In genomic region chr2:10863837-10864236, GRCh38 we compare ENCODE assay signal across 10 cellular contexts. TPM values are rescaled to one million over a fixed set of nuclear protein-coding genes. Genes with fewer than 3 reads are reported as not detected.
A peak's percentile ranks its signal among the peaks of the same experiment; 100 is the strongest.
DNase-seq lines count a peak whose midpoint lies in the region; ATAC-seq and TF ChIP-seq lines count a peak whose summit lies in the region.
"Had no signal": no experiment of that assay in that cellular context is flagged by ENCODE, and none has a peak within 500 bp of the region (broad histone marks: within the 10 kb centered on the region; RNA-seq: fewer than 3 reads in every experiment).

No MANE protein-coding gene starts in this region.

- H3K27ac Mint-ChIP-seq in GM23338, result no peak overlapping the region; the same call in 1 of the 2 replicates

- H3K14ac ChIP-seq in mesenchymal stem cell (ENCODE audit: low read length in 2 of 2), result no peak overlapping the region

- intact Hi-C loops in spleen (cut with DNase I; ENCODE audit: low total_unique reads), result no loop called here

- H2BK120ac ChIP-seq in mesenchymal stem cell (ENCODE audit: low read depth, low read length), result no peak overlapping the region

- peaks cover 5% of the 10 kb centered on the region for H3K27me3 Mint-ChIP-seq in GM23338 (ENCODE audit: insufficient read depth, low read depth, poor library complexity)

- no peaks in the 10 kb centered on the region for H3K36me3 Mint-ChIP-seq in GM23338 (ENCODE audit: low read depth)

- 31% methylated on average over 4 of the region's 8 CpGs for WGBS in mesenchymal stem cell
- WGBS in spleen, 5 donors, result 28 to 46% (median 38%) methylated on average over 8 of the region's 8 CpGs

- H3K79me2 ChIP-seq in GM23338 (replicated peaks; ENCODE audit: insufficient read depth) (no peaks in the 10 kb centered on the region), MM.1S (ENCODE audit: low read length) (no peaks in the 10 kb centered on the region)

- no peak for TF ChIP-seq POLR2A in spleen (IDR thresholded peaks at IDR 0.05)

- no peak overlapping the region for H2BK15ac ChIP-seq in mesenchymal stem cell (ENCODE audit: low read depth, poor library complexity, severe bottlenecking)

- H4K91ac ChIP-seq in mesenchymal stem cell (ENCODE audit: low read length), result no peak overlapping the region

- H3K9me2 ChIP-seq in GM23338 (ENCODE audit: insufficient read depth) (no peaks in the 10 kb centered on the region), MM.1S (replicated peaks; ENCODE audit: insufficient read depth, low read length) (no peaks in the 10 kb centered on the region)

- no peaks in the 10 kb centered on the region for H3K9me3 ChIP-seq in MM.1S (replicated peaks; ENCODE audit: insufficient read depth, low read length)
- H3K9me3 ChIP-seq in mesenchymal stem cell (ENCODE audit: control insufficient read depth, low read length), result no peaks in the 10 kb centered on the region
- no peaks in the 10 kb centered on the region for H3K9me3 ChIP-seq in spleen

- no peaks in the 10 kb centered on the region for H3K79me1 ChIP-seq in mesenchymal stem cell (replicated peaks; ENCODE audit: low read length, poor library complexity, severe bottlenecking)

- peak overlapping the region; percentile 53; the same call in 1 of the 2 replicates for H2AFZ ChIP-seq in GM23338
- H2AFZ ChIP-seq in MM.1S (ENCODE audit: low read length), result no peak overlapping the region
- H2AFZ ChIP-seq in mesenchymal stem cell (ENCODE audit: low read depth, low read length), result no peak overlapping the region

- no peak overlapping the region for H3K23ac ChIP-seq in mesenchymal stem cell (ENCODE audit: low read length in 2 of 2)

- no peak overlapping the region for H2AK5ac ChIP-seq in mesenchymal stem cell (ENCODE audit: low read length, severe bottlenecking)

- H2BK5ac ChIP-seq in mesenchymal stem cell (ENCODE audit: low read depth, low read length, poor library complexity, severe bottlenecking), result no peak overlapping the region

- H3K4me3 ChIP-seq in GM23338 (no peak overlapping the region), MM.1S (ENCODE audit: low read length) (peak overlapping the region; percentile 22; the same call in 1 of the 2 replicates), mesenchymal stem cell (ENCODE audit: insufficient read depth in 1 of 2, low read depth in 1 of 2, low read length in 2 of 2) (no peak overlapping the region), spleen (no peak overlapping the region)

- H3K4me2 ChIP-seq in GM23338 (no peak overlapping the region), MM.1S (ENCODE audit: low read depth, low read length) (peak overlapping the region; percentile 70), mesenchymal stem cell (ENCODE audit: low read length, poor library complexity, severe bottlenecking) (no peak overlapping the region)

- H3K4me1 Mint-ChIP-seq in GM23338, result peaks cover 12% of the 10 kb centered on the region; the same call in 2 of the 3 replicates

- H3K4me3 Mint-ChIP-seq in GM23338, result no peak overlapping the region

- no peaks in the 10 kb centered on the region for H3K27me3 ChIP-seq in GM23338 (ENCODE audit: insufficient read depth)
- H3K27me3 ChIP-seq in MM.1S (replicated peaks; ENCODE audit: insufficient read depth, low read length), result peaks cover 19% of the 10 kb centered on the region
- H3K27me3 ChIP-seq in mesenchymal stem cell (ENCODE audit: control insufficient read depth in 1 of 2, insufficient read depth in 1 of 2, low read length in 2 of 2), result peaks cover 3 to 82% of the 10 kb centered on the region in 2 experiments
- peaks cover 0 to 30% (median 0%) of the 10 kb centered on the region in 7 donors for H3K27me3 ChIP-seq in spleen (replicated peaks in 1 of 7)

- no peak for TF ChIP-seq CTCF in GM23338 (conservative IDR thresholded peaks at IDR 0.05; ENCODE audit: low read depth in 2 of 2)
- no peak for TF ChIP-seq CTCF in MM.1S (IDR thresholded peaks at IDR 0.05; ENCODE audit: low read length)
- no peak for TF ChIP-seq CTCF in spleen (IDR thresholded peaks at IDR 0.05 in 8 of 11, conservative IDR thresholded peaks at IDR 0.05 in 3 of 11)

- H3K4ac ChIP-seq in mesenchymal stem cell (ENCODE audit: low read depth in 1 of 2, low read length in 2 of 2), result no peak overlapping the region

- H4K8ac ChIP-seq in mesenchymal stem cell (ENCODE audit: low read length), result no peak overlapping the region

- H3F3A ChIP-seq in GM23338 (replicated peaks; ENCODE audit: low read depth) (no peaks in the 10 kb centered on the region), MM.1S (ENCODE audit: insufficient read depth, low read length) (peaks cover 20% of the 10 kb centered on the region)

- H3K36me3 ChIP-seq in GM23338 (ENCODE audit: insufficient read depth), result no peaks in the 10 kb centered on the region
- H3K36me3 ChIP-seq in MM.1S (replicated peaks; ENCODE audit: insufficient read depth, low read length), result no peaks in the 10 kb centered on the region
- H3K36me3 ChIP-seq in mesenchymal stem cell (ENCODE audit: control insufficient read depth in 1 of 2, insufficient read depth in 2 of 2, low read depth in 1 of 2, low read length in 2 of 2), result no peaks in the 10 kb centered on the region
- no peaks in the 10 kb centered on the region for H3K36me3 ChIP-seq in spleen

- no peaks in the 10 kb centered on the region for H3K9me3 Mint-ChIP-seq in GM23338

- no peak overlapping the region for H2BK12ac ChIP-seq in mesenchymal stem cell (ENCODE audit: low read length in 2 of 2)

- H3K18ac ChIP-seq in mesenchymal stem cell (ENCODE audit: low read depth in 1 of 2, low read length in 2 of 2), result no peak overlapping the region

- no peaks in the 10 kb centered on the region for H4K20me1 ChIP-seq in GM23338 (replicated peaks; ENCODE audit: insufficient read depth)
- H4K20me1 ChIP-seq in MM.1S (ENCODE audit: insufficient read depth, low read length), result no peaks in the 10 kb centered on the region

- DNase-seq in GM23338 (ENCODE audit: low spot score) (no peak), MM.1S (peak; percentile 61), mesenchymal stem cell (peak; percentile 85), NCI-H226 (no peak), spleen (no peak), NCI-H1092 (lab: John Stamatoyannopoulos, UW) (no peak), AG08395 (ENCODE audit: low spot score) (no peak)

- peak; percentile 61 for ATAC-seq in GM18861 (IDR thresholded peaks at IDR 0.05; ENCODE audit: unreplicated experiment)
- no peak for ATAC-seq in GM23338
- ATAC-seq: HCT116 had no signal

- H3K9ac ChIP-seq in MM.1S (ENCODE audit: low read length), result no peak overlapping the region
- H3K9ac ChIP-seq in mesenchymal stem cell (ENCODE audit: low read length), result no peak overlapping the region

- no peak overlapping the region for H3K27ac ChIP-seq in GM23338 (ENCODE audit: low read depth)
- peak overlapping the region; percentile 1; the same call in 1 of the 2 replicates for H3K27ac ChIP-seq in MM.1S (ENCODE audit: low read length)
- H3K27ac ChIP-seq in mesenchymal stem cell (ENCODE audit: low read length, poor library complexity, severe bottlenecking), result no peak overlapping the region
- H3K27ac ChIP-seq in spleen, result peak overlapping the region in 1 of 8 donors; percentile 51
- H3K27ac ChIP-seq: VCaP had no signal

- H3K4me1 ChIP-seq in GM23338 (ENCODE audit: insufficient read depth), result no peaks in the 10 kb centered on the region
- peaks cover 29% of the 10 kb centered on the region for H3K4me1 ChIP-seq in MM.1S (ENCODE audit: low read length)
- H3K4me1 ChIP-seq in mesenchymal stem cell (ENCODE audit: control insufficient read depth, insufficient read depth, low read depth, low read length), result peaks cover 18% of the 10 kb centered on the region
- peaks cover 9 to 40% (median 25%) of the 10 kb centered on the region in 6 donors for H3K4me1 ChIP-seq in spleen

TF ChIP-seq in GM23338, 12 proteins besides CTCF, POLR2A, EP300 and RAD21:
- TF ChIP-seq STAT1 (IDR thresholded peaks at IDR 0.05; ENCODE audit: unreplicated experiment) (no peak), ZNF114 (CRISPR knock-in tag; IDR thresholded peaks at IDR 0.05) (no peak), EZH2 (IDR thresholded peaks at IDR 0.05; ENCODE audit: low read depth, unreplicated experiment) (no peak), NANOG (IDR thresholded peaks at IDR 0.05; ENCODE audit: borderline replicate concordance) (no peak)

RNA-seq across cellular contexts. Expression of gene KCNF1, which starts 47.9 kb away (rescaled TPM):
- total RNA-seq in GM23338 (2014; rRNA removed; shearing (Covaris generic)), result 0.70 and 1.5 TPM in 2 replicates
- polyA plus RNA-seq in GM23338 (2016; fragmentation: Nextera tagmentation; extraction: Ambion mirVana) (0.11 and 0.19 TPM in 2 replicates), spleen (under 1 TPM; 0.16 to 0.91 (median 0.57) TPM)
- polyA plus RNA-seq in mesenchymal stem cell (2013, experiment 1 of 2), result 1.2 TPM
- 1.3 TPM for polyA plus RNA-seq in mesenchymal stem cell (2013, experiment 2 of 2)
- 1 to 10 TPM in 2 of 7 donors, under 1 TPM in 2, not detected in 3; 0.25 to 1.2 (median 0.65) TPM for total RNA-seq in spleen

RNA-seq across cellular contexts. Expression of gene PDIA6, which starts 51.3 kb away (rescaled TPM):
- total RNA-seq in GM23338 (2014; rRNA removed; shearing (Covaris generic)), result 374 and 382 TPM in 2 replicates
- 284 and 331 TPM in 2 replicates for polyA plus RNA-seq in GM23338 (2016; fragmentation: Nextera tagmentation; extraction: Ambion mirVana)
- polyA plus RNA-seq in mesenchymal stem cell (2013, experiment 1 of 2), result 406 TPM
- polyA plus RNA-seq in mesenchymal stem cell (2013, experiment 2 of 2), result 415 TPM
- 100 to 1,000 TPM; 100 to 164 (median 131) TPM for total RNA-seq in spleen
- polyA plus RNA-seq in spleen, result 10 to 100 TPM; 29.7 to 60.5 (median 56.0) TPM

Comparison
In these comparisons a context has a peak if more than half of its experiments do, and no peak if none do; other contexts are left out.
1. DNase-seq: peak in MM.1S (single experiment) and mesenchymal stem cell (single experiment); none in GM23338 (single experiment), NCI-H226 (single experiment), spleen (single experiment), NCI-H1092 (single experiment) and AG08395 (single experiment).